ENCODE assay signal across 1 cellular context in genomic region chr11:77074626-77075221, GRCh38.
TF ChIP-seq lines count a peak whose summit lies in the region.

No MANE protein-coding gene starts in this region.

TF ChIP-seq in HCT116, 20 proteins besides CTCF, POLR2A, EP300 and RAD21 (continued from another document):
- TF ChIP-seq REST (IDR thresholded peaks at IDR 0.05; ENCODE audit: low read depth) (no peak), ATF3 (IDR thresholded peaks at IDR 0.05) (no peak), ZBTB33 (IDR thresholded peaks at IDR 0.05; ENCODE audit: extremely low read depth, insufficient replicate concordance, low read length) (no peak), POLR2AphosphoS5 (IDR thresholded peaks at IDR 0.05; ENCODE audit: low read depth, low read length) (no peak), JUND (IDR thresholded peaks at IDR 0.05) (no peak), CEBPB (IDR thresholded peaks at IDR 0.05; ENCODE audit: low read depth) (no peak)
